In the genomic region with DNA sequence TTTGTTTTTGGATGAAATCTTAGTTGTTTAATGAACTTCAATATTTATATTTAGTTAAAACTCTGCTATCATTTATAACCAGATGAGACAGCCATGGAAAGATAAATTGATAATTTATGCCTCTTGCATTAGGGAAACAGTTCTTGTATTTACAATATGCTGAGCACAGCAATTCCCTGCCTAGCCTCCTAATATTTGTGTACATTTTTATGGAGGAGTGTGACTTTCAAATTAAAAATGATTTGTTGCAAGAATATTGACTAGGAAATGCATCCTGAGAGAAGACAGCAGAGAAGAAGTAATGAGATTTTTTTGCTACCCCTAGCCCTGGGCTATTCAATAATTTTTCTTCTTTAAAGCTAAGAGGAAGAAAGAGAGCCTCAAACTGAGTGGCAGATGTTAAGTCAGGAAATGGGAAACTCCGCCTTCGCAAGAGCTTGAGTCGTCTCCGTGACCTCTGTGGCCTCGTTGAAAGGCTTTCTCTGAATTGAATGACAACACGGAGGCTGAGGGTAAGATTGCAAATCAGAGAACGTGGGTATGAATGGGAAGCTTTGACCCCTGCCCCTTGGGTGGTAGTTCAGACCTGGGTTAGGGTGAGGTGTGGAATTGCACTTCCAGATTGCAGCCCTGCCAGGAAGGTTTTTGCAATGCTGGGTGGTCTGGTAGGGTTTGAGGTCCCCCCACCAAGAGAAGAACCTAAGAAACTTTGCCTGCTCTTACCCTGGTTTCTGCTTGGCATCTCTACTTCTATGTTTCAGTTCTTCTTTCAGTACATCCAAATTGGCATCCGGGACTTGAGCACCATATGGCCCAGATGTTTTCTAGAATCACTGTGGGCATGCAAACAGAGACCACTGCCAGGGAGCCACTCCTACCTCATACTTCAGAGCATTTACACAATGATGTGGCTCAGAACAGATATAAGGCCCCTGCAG, we compare ENCODE assay signal across 1 cellular context.
TF ChIP-seq lines count a peak whose summit lies in the region.

No MANE protein-coding gene starts in this region.

TF ChIP-seq in SK-N-SH, 30 proteins besides CTCF, POLR2A, EP300 and RAD21 (continued from another document):
- no peak for TF ChIP-seq REST (IDR thresholded peaks at IDR 0.05; ENCODE audit: low read depth, low read length)
- TF ChIP-seq FOXJ3 (CRISPR knock-in tag; IDR thresholded peaks at IDR 0.05) = no peak
- no peak for TF ChIP-seq TEAD4 (IDR thresholded peaks at IDR 0.05; ENCODE audit: borderline replicate concordance, insufficient read depth)
- no peak for TF ChIP-seq CHD2 (IDR thresholded peaks at IDR 0.05; ENCODE audit: low read length, partially characterized antibody)
- TF ChIP-seq TAF1 (IDR thresholded peaks at IDR 0.05; ENCODE audit: borderline replicate concordance, low read depth, low read length) = no peak
- TF ChIP-seq NRF1 (IDR thresholded peaks at IDR 0.05; ENCODE audit: low read depth, low read length) = no peak
- TF ChIP-seq JUND (IDR thresholded peaks at IDR 0.05) = no peak
- no peak for TF ChIP-seq POLR2AphosphoS5 (IDR thresholded peaks at IDR 0.05; ENCODE audit: low read depth, low read length)
